ENCODE assay signal across 2 cellular contexts in genomic region chr4:73458184-73459047, GRCh38.
A peak's percentile ranks its signal among the peaks of the same experiment; 100 is the strongest.
TF ChIP-seq lines count a peak whose summit lies in the region.

No MANE protein-coding gene starts in this region.

TF ChIP-seq in K562, 482 proteins besides CTCF, POLR2A, EP300 and RAD21 (continues in another document):
- TF ChIP-seq FOXM1 (IDR thresholded peaks at IDR 0.05; ENCODE audit: low read depth) (no peak), FOXM1 (CRISPR knock-in tag; IDR thresholded peaks at IDR 0.05; ENCODE audit: low read depth) (no peak), TSHZ1 (CRISPR knock-in tag; IDR thresholded peaks at IDR 0.05) (no peak), TRIM24 (IDR thresholded peaks at IDR 0.05) (0 out of 4 replicates have a peak, but pooled peaks of 1 of the 2 experiments have one; percentile 2), CUX1 (CRISPR knock-in tag; IDR thresholded peaks at IDR 0.05) (no peak), CLOCK (CRISPR knock-in tag; IDR thresholded peaks at IDR 0.05; ENCODE audit: borderline replicate concordance) (no peak), ZFP91 (CRISPR knock-in tag; IDR thresholded peaks at IDR 0.05) (no peak), MTF1 (CRISPR knock-in tag; IDR thresholded peaks at IDR 0.05; ENCODE audit: borderline replicate concordance) (no peak)

TF ChIP-seq in HepG2, 621 proteins besides CTCF, POLR2A, EP300 and RAD21 (continues in another document):
- TF ChIP-seq KLF15 (CRISPR knock-in tag; IDR thresholded peaks at IDR 0.05; ENCODE audit: borderline replicate concordance): no peak
- peak; percentile 62; the same call in 1 of the 2 replicates for TF ChIP-seq TOPORS (CRISPR knock-in tag; IDR thresholded peaks at IDR 0.05)
- no peak for TF ChIP-seq MAZ (IDR thresholded peaks at IDR 0.05; ENCODE audit: borderline replicate concordance, low read depth, low read length)
- TF ChIP-seq MAZ (CRISPR knock-in tag; IDR thresholded peaks at IDR 0.05; ENCODE audit: low read depth): no peak
- TF ChIP-seq ZHX2 (IDR thresholded peaks at IDR 0.05; ENCODE audit: low read depth): no peak
- TF ChIP-seq ZHX2 (CRISPR knock-in tag; IDR thresholded peaks at IDR 0.05; ENCODE audit: borderline replicate concordance): no peak; the same call in 1 of the 2 replicates
- no peak for TF ChIP-seq PRDM4 (CRISPR knock-in tag; IDR thresholded peaks at IDR 0.05; ENCODE audit: borderline replicate concordance)
- no peak for TF ChIP-seq NR1H2 (CRISPR knock-in tag; IDR thresholded peaks at IDR 0.05; ENCODE audit: borderline replicate concordance, low read depth)
- no peak for TF ChIP-seq SALL2 (CRISPR knock-in tag; IDR thresholded peaks at IDR 0.05)
- no peak for TF ChIP-seq JUN (CRISPR knock-in tag; IDR thresholded peaks at IDR 0.05)
- no peak for TF ChIP-seq PHF5A (CRISPR knock-in tag; IDR thresholded peaks at IDR 0.05; ENCODE audit: low read depth, unreplicated experiment)
- peak; percentile 61; the same call in 1 of the 2 replicates for TF ChIP-seq BRF2 (CRISPR knock-in tag; IDR thresholded peaks at IDR 0.05)
- TF ChIP-seq NONO (IDR thresholded peaks at IDR 0.05): no peak
- TF ChIP-seq NONO (CRISPR knock-in tag; conservative IDR thresholded peaks at IDR 0.05): peak; percentile 65; the same call in 1 of the 2 replicates
- 0 out of 2 replicates have a peak, but pooled peaks have one; percentile 39 for TF ChIP-seq TGIF2 (CRISPR knock-in tag; IDR thresholded peaks at IDR 0.05)
- 0 out of 2 replicates have a peak, but pooled peaks have one; percentile 18 for TF ChIP-seq YEATS4 (CRISPR knock-in tag; IDR thresholded peaks at IDR 0.05; ENCODE audit: borderline replicate concordance)
- 0 out of 2 replicates have a peak, but pooled peaks have one; percentile 14 for TF ChIP-seq ZNF264 (CRISPR knock-in tag; IDR thresholded peaks at IDR 0.05)
- TF ChIP-seq NR2F6 (IDR thresholded peaks at IDR 0.05): peak; percentile 37; the same call in 1 of the 2 replicates
- peak; percentile 22; the same call in 1 of the 2 replicates for TF ChIP-seq NR2F6 (CRISPR knock-in tag; IDR thresholded peaks at IDR 0.05)
- peak; percentile 63; the same call in 1 of the 2 replicates for TF ChIP-seq ZNF816 (CRISPR knock-in tag; IDR thresholded peaks at IDR 0.05; ENCODE audit: borderline replicate concordance)
- TF ChIP-seq PREB (CRISPR knock-in tag; IDR thresholded peaks at IDR 0.05): no peak
- no peak; the same call in 1 of the 2 replicates for TF ChIP-seq RFXANK (CRISPR knock-in tag; IDR thresholded peaks at IDR 0.05)
- TF ChIP-seq ZNF136 (CRISPR knock-in tag; IDR thresholded peaks at IDR 0.05; ENCODE audit: low read depth): no peak
- TF ChIP-seq ZNF567 (CRISPR knock-in tag; IDR thresholded peaks at IDR 0.05; ENCODE audit: borderline replicate concordance): no peak
- no peak for TF ChIP-seq ZNF280B (CRISPR knock-in tag; IDR thresholded peaks at IDR 0.05; ENCODE audit: borderline replicate concordance)
- no peak for TF ChIP-seq HES4 (CRISPR knock-in tag; IDR thresholded peaks at IDR 0.05; ENCODE audit: borderline replicate concordance)
- 0 out of 2 replicates have a peak, but pooled peaks have one; percentile 42 for TF ChIP-seq ZC3H13 (CRISPR knock-in tag; IDR thresholded peaks at IDR 0.05)
- no peak for TF ChIP-seq ZNF17 (CRISPR knock-in tag; IDR thresholded peaks at IDR 0.05)
- TF ChIP-seq MAX (IDR thresholded peaks at IDR 0.05): peak; percentile 17; the same call in 1 of the 2 replicates
- TF ChIP-seq HMGXB4 (CRISPR knock-in tag; IDR thresholded peaks at IDR 0.05; ENCODE audit: borderline replicate concordance in 1 of 2, low read depth in 1 of 2): 0 out of 4 replicates have a peak, but pooled peaks of 1 of the 2 experiments have one; percentile 9
- no peak for TF ChIP-seq SOX13 (IDR thresholded peaks at IDR 0.05)
- peak in 1 of 2 experiments; percentile 31; a peak in 1 of 4 replicates for TF ChIP-seq SOX13 (CRISPR knock-in tag; conservative IDR thresholded peaks at IDR 0.05 in 1 of 2, IDR thresholded peaks at IDR 0.05 in 1 of 2)
- TF ChIP-seq SMAD3 (CRISPR knock-in tag; IDR thresholded peaks at IDR 0.05): no peak
- peak; percentile 79; the same call in 1 of the 2 replicates for TF ChIP-seq FLYWCH1 (CRISPR knock-in tag; IDR thresholded peaks at IDR 0.05)
- no peak for TF ChIP-seq ZBTB39 (CRISPR knock-in tag; IDR thresholded peaks at IDR 0.05)
- no peak for TF ChIP-seq NR0B2 (CRISPR knock-in tag; IDR thresholded peaks at IDR 0.05)
- no peak for TF ChIP-seq SSRP1 (CRISPR knock-in tag; IDR thresholded peaks at IDR 0.05)
- TF ChIP-seq FOXA3 (CRISPR knock-in tag; IDR thresholded peaks at IDR 0.05): peak; percentile 5
- peak; percentile 15 for TF ChIP-seq MED8 (CRISPR knock-in tag; IDR thresholded peaks at IDR 0.05; ENCODE audit: insufficient replicate concordance)
- no peak for TF ChIP-seq CHCHD3 (CRISPR knock-in tag; IDR thresholded peaks at IDR 0.05)
- TF ChIP-seq HHEX (CRISPR knock-in tag; IDR thresholded peaks at IDR 0.05): no peak
- TF ChIP-seq SIX1 (CRISPR knock-in tag; IDR thresholded peaks at IDR 0.05; ENCODE audit: borderline replicate concordance): no peak
- no peak for TF ChIP-seq ZNF788 (CRISPR knock-in tag; IDR thresholded peaks at IDR 0.05; ENCODE audit: borderline replicate concordance)
